ENCODE assay signal across 10 cellular contexts in genomic region chr12:11795910-11796459, GRCh38.
A peak's percentile ranks its signal among the peaks of the same experiment; 100 is the strongest.
DNase-seq lines count a peak whose midpoint lies in the region; ATAC-seq and TF ChIP-seq lines count a peak whose summit lies in the region.
"Had no signal": no experiment of that assay in that cellular context is flagged by ENCODE, and none has a peak within 500 bp of the region (broad histone marks: within the 10 kb centered on the region; RNA-seq: fewer than 3 reads in every experiment).

No MANE protein-coding gene starts in this region.

- H3K36me3 Mint-ChIP-seq in progenitor cell of endocrine pancreas (ENCODE audit: insufficient read depth) = peaks cover 12% of the 10 kb centered on the region

- no peak overlapping the region for H3K27ac ChIP-seq in uterus

- H3K36me3 ChIP-seq in uterus = no peaks in the 10 kb centered on the region

- no peaks in the 10 kb centered on the region for H3K27me3 ChIP-seq in uterus

- H3K4me3 ChIP-seq in uterus = no peak overlapping the region

- H3K4me3 Mint-ChIP-seq in progenitor cell of endocrine pancreas (ENCODE audit: low read depth) = no peak overlapping the region
- H3K4me3 Mint-ChIP-seq: activated CD4-positive, alpha-beta memory T cell treated with anti-CD3 and anti-CD28 coated beads for 36 hours had no signal

- peak; percentile 63 for ATAC-seq in esophagus mucosa

- intact Hi-C loops in uterus (cut with DNase I; ENCODE audit: low total_unique reads) = no loop called here

- peaks cover 7% of the 10 kb centered on the region for H3K9me3 Mint-ChIP-seq in progenitor cell of endocrine pancreas (ENCODE audit: low read depth)
- H3K9me3 Mint-ChIP-seq: activated CD4-positive, alpha-beta memory T cell treated with anti-CD3 and anti-CD28 coated beads for 36 hours had no signal

- DNase-seq in GM03348 (ENCODE audit: low spot score) = peak; percentile 35
- DNase-seq in RPMI7951 (ENCODE audit: low read depth) = peak; percentile 78
- DNase-seq in progenitor cell of endocrine pancreas (ENCODE audit: low spot score, unreplicated experiment) = no peak
- DNase-seq in activated effector memory CD4-positive, alpha-beta T cell treated with Interleukin-2 at 50 U/mL for 16 hours = no peak
- no peak for DNase-seq in occipital lobe (lab: John Stamatoyannopoulos, UW)
- no peak for DNase-seq in activated naive CD4-positive, alpha-beta T cell (lab: John Stamatoyannopoulos, UW)
- no peak for DNase-seq in uterus
- DNase-seq: activated CD4-positive, alpha-beta memory T cell treated with anti-CD3 and anti-CD28 coated beads for 36 hours; NCI-H2171 treated with DMSO at 0.1 percent for 48 hours had no signal

- peak overlapping the region; percentile 34 for H3K27ac Mint-ChIP-seq in progenitor cell of endocrine pancreas
- H3K27ac Mint-ChIP-seq: activated CD4-positive, alpha-beta memory T cell treated with anti-CD3 and anti-CD28 coated beads for 36 hours had no signal

- peaks cover 55% of the 10 kb centered on the region for H3K4me1 Mint-ChIP-seq in progenitor cell of endocrine pancreas (ENCODE audit: low read depth)

- no peaks in the 10 kb centered on the region for H3K9me3 ChIP-seq in uterus

- H3K4me1 ChIP-seq in uterus = no peaks in the 10 kb centered on the region

- no peak for TF ChIP-seq POLR2A in uterus (IDR thresholded peaks at IDR 0.05)

- no peaks in the 10 kb centered on the region for H3K27me3 Mint-ChIP-seq in progenitor cell of endocrine pancreas
- H3K27me3 Mint-ChIP-seq: activated CD4-positive, alpha-beta memory T cell treated with anti-CD3 and anti-CD28 coated beads for 36 hours had no signal

- TF ChIP-seq CTCF in progenitor cell of endocrine pancreas (IDR thresholded peaks at IDR 0.05; ENCODE audit: unreplicated experiment) (no peak), uterus (IDR thresholded peaks at IDR 0.05) (no peak)

Comparison
In these comparisons a context has a peak if more than half of its experiments do, and no peak if none do; other contexts are left out.
1. DNase-seq: peak in GM03348 (single experiment) and RPMI7951 (single experiment); none in progenitor cell of endocrine pancreas (single experiment), activated effector memory CD4-positive, alpha-beta T cell treated with Interleukin-2 at 50 U/mL for 16 hours (single experiment), occipital lobe (single experiment), activated naive CD4-positive, alpha-beta T cell (0 of 4) and uterus (0 of 2).